Comparison of ENCODE assay signal across 24 cellular contexts in genomic region chr15:68345481-68345880, GRCh38.
DNase-seq lines count a peak whose midpoint lies in the region; ATAC-seq, FAIRE-seq and TF ChIP-seq lines count a peak whose summit lies in the region.
"Had no signal": no experiment of that assay in that cellular context is flagged by ENCODE, and none has a peak within 500 bp of the region (broad histone marks: within the 10 kb centered on the region; RNA-seq: fewer than 3 reads in every experiment).

No MANE protein-coding gene starts in this region.

- H3K4me1 Mint-ChIP-seq in astrocyte (ENCODE audit: low read depth, unreplicated experiment): peaks cover 48% of the 10 kb centered on the region
- H3K4me1 Mint-ChIP-seq in nephron: peaks cover 80% of the 10 kb centered on the region
- H3K4me1 Mint-ChIP-seq: CD8-positive, alpha-beta memory T cell had no signal

- H3K27me3 ChIP-seq in astrocyte (ENCODE audit: insufficient read depth, low read length) (no peaks in the 10 kb centered on the region), tibial artery (no peaks in the 10 kb centered on the region), H7 (ENCODE audit: control insufficient read depth, insufficient read depth, low read length) (no peaks in the 10 kb centered on the region)
- H3K27me3 ChIP-seq: Peyer's patch had no signal

- no peak for ATAC-seq in HG02623 (IDR thresholded peaks at IDR 0.05; ENCODE audit: unreplicated experiment)
- ATAC-seq: HepG2 had no signal

- H3K9me3 Mint-ChIP-seq in astrocyte (ENCODE audit: unreplicated experiment): no peaks in the 10 kb centered on the region
- H3K9me3 Mint-ChIP-seq in nephron: no peaks in the 10 kb centered on the region
- H3K9me3 Mint-ChIP-seq: CD8-positive, alpha-beta memory T cell; HFFc6 had no signal

- peaks cover 31% of the 10 kb centered on the region for H3K4me1 ChIP-seq in astrocyte (ENCODE audit: insufficient read depth, low read length)
- peaks cover 0 to 83% (median 73%) of the 10 kb centered on the region in 4 donors for H3K4me1 ChIP-seq in tibial artery

- no peak overlapping the region for H2AFZ ChIP-seq in astrocyte (ENCODE audit: low read depth, low read length)

- H3K4me2 ChIP-seq in astrocyte (ENCODE audit: low read length): no peak overlapping the region

- H3K27ac ChIP-seq in astrocyte (ENCODE audit: low read depth, low read length) (no peak overlapping the region), tibial artery (peak overlapping the region; percentile 94 to 95)
- H3K27ac ChIP-seq: C4-2B, HL-60, Peyer's patch had no signal

- H3K9ac ChIP-seq in astrocyte (ENCODE audit: low read length): no peak overlapping the region

- no peaks in the 10 kb centered on the region for H3K79me2 ChIP-seq in astrocyte (ENCODE audit: insufficient read depth, low read length)

- FAIRE-seq in astrocyte (lab: Jason Lieb, UNC): no peak
- FAIRE-seq: H54, HepG2 had no signal

- H3K4me3 Mint-ChIP-seq in astrocyte (ENCODE audit: unreplicated experiment) (no peak overlapping the region), nephron (peak overlapping the region in 1 of 3 experiments; percentile 21)
- H3K4me3 Mint-ChIP-seq: CD8-positive, alpha-beta memory T cell; HFFc6 had no signal

- H3K9me3 ChIP-seq in astrocyte (ENCODE audit: insufficient read depth, low read depth, low read length) (no peaks in the 10 kb centered on the region), tibial artery (no peaks in the 10 kb centered on the region)
- H3K9me3 ChIP-seq: Peyer's patch had no signal

- peaks cover 34% of the 10 kb centered on the region for H3K36me3 ChIP-seq in astrocyte (ENCODE audit: insufficient read depth, low read length)
- H3K36me3 ChIP-seq in tibial artery: peaks cover 2 to 20% (median 14%) of the 10 kb centered on the region in 3 donors
- H3K36me3 ChIP-seq in H7 (replicated peaks; ENCODE audit: control insufficient read depth, insufficient read depth, low read length): no peaks in the 10 kb centered on the region
- H3K36me3 ChIP-seq: Peyer's patch had no signal

- H3K27ac Mint-ChIP-seq in astrocyte (ENCODE audit: unreplicated experiment): peak overlapping the region; percentile 62
- H3K27ac Mint-ChIP-seq in nephron: peak overlapping the region in 2 of 3 experiments; percentile 73 to 83
- H3K27ac Mint-ChIP-seq: HFFc6 had no signal

- no peak overlapping the region for H3K4me3 ChIP-seq in astrocyte (ENCODE audit: insufficient read depth, low read depth, low read length)
- no peak overlapping the region for H3K4me3 ChIP-seq in tibial artery
- H3K4me3 ChIP-seq in H7 (ENCODE audit: insufficient read depth, low read depth, low read length): no peak overlapping the region
- H3K4me3 ChIP-seq: Peyer's patch had no signal

- H3K36me3 Mint-ChIP-seq in astrocyte (ENCODE audit: low read depth, unreplicated experiment) (peaks cover 64% of the 10 kb centered on the region), nephron (ENCODE audit: low read depth) (no peaks in the 10 kb centered on the region)
- H3K36me3 Mint-ChIP-seq: CD8-positive, alpha-beta memory T cell had no signal

- DNase-seq in NCI-H2171 treated with DMSO at 0.1 percent for 48 hours (lab: John Stamatoyannopoulos, UW) (peak; percentile 22), NCI-H2171 (lab: John Stamatoyannopoulos, UW) (no peak), astrocyte (ENCODE audit: low read depth) (no peak), tibial artery (no peak), H7 (no peak), NK-92 (lab: John Stamatoyannopoulos, UW; ENCODE audit: unreplicated experiment) (no peak)
- DNase-seq: 8988T; CD8-positive, alpha-beta memory T cell; EL; GF-D8; HFFc6; KBM-7; NCI-H1092; NCI-H146; NCI-H2081 treated with DMSO at 0.1 percent for 48 hours; NCI-H446 treated with DMSO at 0.1 percent for 48 hours; NCI-H748 treated with DMSO at 0.1 percent for 48 hours; Peyer's patch had no signal

- TF ChIP-seq CTCF in astrocyte (IDR thresholded peaks at IDR 0.05; ENCODE audit: insufficient read depth, low read depth, low read length) (no peak), nephron (IDR thresholded peaks at IDR 0.05; ENCODE audit: unreplicated experiment in 3 of 3) (no peak), tibial artery (IDR thresholded peaks at IDR 0.05) (no peak)

- no peaks in the 10 kb centered on the region for H4K20me1 ChIP-seq in astrocyte (ENCODE audit: insufficient read depth, low read length)

- H3K27me3 Mint-ChIP-seq in astrocyte (ENCODE audit: low read depth, unreplicated experiment) (peaks cover 2% of the 10 kb centered on the region), nephron (ENCODE audit: low read depth) (peaks cover 4% of the 10 kb centered on the region)

- intact Hi-C loops in tibial artery (cut with DNase I; ENCODE audit: low total_unique reads): no loop called here
